In the genomic region with DNA sequence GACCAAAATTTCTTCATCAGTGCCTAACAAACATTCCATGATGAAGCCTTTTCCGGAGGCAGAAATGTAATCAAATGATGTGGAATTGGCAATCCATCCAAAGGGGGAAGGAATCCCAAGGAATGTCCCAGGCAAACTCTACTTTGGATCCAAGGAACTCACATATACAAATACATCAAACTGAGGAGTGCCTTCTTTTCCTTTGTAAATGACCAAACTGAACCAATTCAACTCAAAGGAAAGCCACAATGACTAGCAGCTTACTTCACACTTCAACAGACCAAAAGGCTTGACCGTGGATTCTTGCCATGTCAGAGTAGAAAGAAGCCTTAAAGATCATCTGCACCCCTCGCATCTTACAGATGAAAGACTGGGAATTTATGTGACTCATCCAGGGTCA, we compare ENCODE assay signal across 16 cellular contexts.
DNase-seq lines count a peak whose midpoint lies in the region; ATAC-seq and TF ChIP-seq lines count a peak whose summit lies in the region.
"Had no signal": no experiment of that assay in that cellular context is flagged by ENCODE, and none has a peak within 500 bp of the region (broad histone marks: within the 10 kb centered on the region; RNA-seq: fewer than 3 reads in every experiment).

No MANE protein-coding gene starts in this region.

- H3K9me3 ChIP-seq in esophagus muscularis mucosa (peaks cover 0 to 15% (median 0%) of the 10 kb centered on the region in 4 donors), vagina (no peaks in the 10 kb centered on the region)

- TF ChIP-seq EP300 in esophagus muscularis mucosa (IDR thresholded peaks at IDR 0.05) = no peak

- no peaks in the 10 kb centered on the region for H3K27me3 ChIP-seq in esophagus muscularis mucosa
- no peaks in the 10 kb centered on the region for H3K27me3 ChIP-seq in vagina

- ATAC-seq in HG03025 (IDR thresholded peaks at IDR 0.05; ENCODE audit: low FRiP score, unreplicated experiment) = no peak
- ATAC-seq: GM23338 had no signal

- TF ChIP-seq POLR2A in esophagus muscularis mucosa (IDR thresholded peaks at IDR 0.05; ENCODE audit: low read depth) (no peak), vagina (IDR thresholded peaks at IDR 0.05) (no peak)

- no peaks in the 10 kb centered on the region for H3K4me1 ChIP-seq in esophagus muscularis mucosa
- H3K4me1 ChIP-seq in vagina = no peaks in the 10 kb centered on the region

- WGBS in esophagus muscularis mucosa = 61% methylated on average over 3 of the region's 3 CpGs

- H3K27ac ChIP-seq in esophagus muscularis mucosa (replicated peaks in 1 of 4) (no peak overlapping the region), vagina (no peak overlapping the region)

- H3K36me3 ChIP-seq in esophagus muscularis mucosa (no peaks in the 10 kb centered on the region), vagina (no peaks in the 10 kb centered on the region)

- peak; percentile 28 for DNase-seq in AG10803 (ENCODE audit: low read depth)
- DNase-seq in HS-5 (ENCODE audit: low read depth) = peak; percentile 36
- peak; percentile 24 for DNase-seq in esophagus muscularis mucosa (ENCODE audit: extremely low spot score)
- peak; percentile 75 for DNase-seq in iris pigment epithelial cell (ENCODE audit: low read depth)
- DNase-seq in NCI-H1694 (lab: John Stamatoyannopoulos, UW) = no peak
- DNase-seq in vagina (ENCODE audit: extremely low spot score in 2 of 2) = no peak
- DNase-seq: ACHN, C1 segment of cervical spinal cord, COR-L47, MV-4-11, NCI-H1417 treated with DMSO at 0.1 percent for 48 hours, NCI-H2081, NCI-H524 treated with DMSO at 0.1 percent for 48 hours, RPMI8226 had no signal

- H3K4me3 ChIP-seq in AG10803 (ENCODE audit: low read length) (no peak overlapping the region), esophagus muscularis mucosa (no peak overlapping the region), vagina (no peak overlapping the region)
- H3K4me3 ChIP-seq: GM23338 had no signal

- intact Hi-C loops in esophagus muscularis mucosa (cut with DNase I) (no loop called here), vagina (cut with DNase I) (no loop called here)

- TF ChIP-seq CTCF in AG10803 (conservative IDR thresholded peaks at IDR 0.05; ENCODE audit: low read length) (no peak), esophagus muscularis mucosa (IDR thresholded peaks at IDR 0.05) (no peak), vagina (IDR thresholded peaks at IDR 0.05) (no peak)

Comparison
In these comparisons a context has a peak if more than half of its experiments do, and no peak if none do; other contexts are left out.
1. DNase-seq: peak in AG10803 (single experiment), HS-5 (single experiment), esophagus muscularis mucosa (single experiment) and iris pigment epithelial cell (single experiment); none in NCI-H1694 (single experiment) and vagina (0 of 2).